9 cellular contexts compared by ENCODE assay signal in the genomic region with DNA sequence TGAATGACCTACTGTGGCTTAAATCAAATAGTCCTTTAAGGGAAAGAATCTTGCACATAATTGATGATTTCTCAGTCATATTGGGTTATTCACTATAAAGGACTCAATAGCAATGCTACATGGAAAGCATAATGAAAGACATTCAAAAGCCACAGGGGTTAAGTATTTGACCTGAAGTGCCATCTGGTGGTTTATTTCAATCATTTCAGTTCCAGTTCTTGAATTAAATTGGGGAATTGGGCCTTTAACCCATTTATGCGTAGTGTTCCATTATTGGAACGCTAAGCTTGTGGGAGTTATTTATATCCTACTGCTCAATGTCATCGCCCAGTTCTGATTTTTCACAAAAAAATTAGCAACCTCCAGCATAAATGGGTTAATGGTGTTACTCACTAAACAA. TPM values are rescaled to one million over a fixed set of nuclear protein-coding genes. Genes with fewer than 3 reads are reported as not detected.
DNase-seq lines count a peak whose midpoint lies in the region; ATAC-seq, FAIRE-seq and TF ChIP-seq lines count a peak whose summit lies in the region.
"Had no signal": no experiment of that assay in that cellular context is flagged by ENCODE, and none has a peak within 500 bp of the region (broad histone marks: within the 10 kb centered on the region; RNA-seq: fewer than 3 reads in every experiment).

No MANE protein-coding gene starts in this region.

- FAIRE-seq in A549 (lab: Jason Lieb, UNC) = no peak

- no peaks in the 10 kb centered on the region for H3K9me3 Mint-ChIP-seq in activated T-cell treated with anti-CD3 and anti-CD28 coated beads, Interleukin-2, amount 50 U/mL, for 24 hours

- H3K4me3 ChIP-seq in A549 = no peak overlapping the region
- no peak overlapping the region for H3K4me3 ChIP-seq in OCI-LY1 (ENCODE audit: low read depth, low read length, poor library complexity, severe bottlenecking)
- no peak overlapping the region for H3K4me3 ChIP-seq in fibroblast of the aortic adventitia (ENCODE audit: low read depth, low read length)

- DNase-seq in A549 (ENCODE audit: low read depth in 1 of 2, low spot score in 1 of 2) (peak; percentile 10 to 49), fibroblast of the aortic adventitia (ENCODE audit: low read depth) (peak; percentile 33), cerebellar cortex (ENCODE audit: low spot score) (no peak), ureter (ENCODE audit: low spot score) (no peak)
- no peak for DNase-seq in activated T-cell treated with anti-CD3 and anti-CD28 coated beads, Interleukin-2, amount 50 U/mL, for 24 hours

- no peaks in the 10 kb centered on the region for H3K9me2 ChIP-seq in OCI-LY1 (ENCODE audit: low read depth, low read length)

- H3K4me2 ChIP-seq in A549 = no peak overlapping the region
- H3K4me2 ChIP-seq in OCI-LY1 (ENCODE audit: low read length) = no peak overlapping the region

- H3K27me3 ChIP-seq in OCI-LY1 (ENCODE audit: insufficient read depth, low read length) = no peaks in the 10 kb centered on the region

- no peaks in the 10 kb centered on the region for H3K36me3 ChIP-seq in OCI-LY1 (ENCODE audit: insufficient read depth, low read length)

- peak; percentile 50 to 54 for TF ChIP-seq RAD21 in A549 (conservative IDR thresholded peaks at IDR 0.05 in 1 of 2, IDR thresholded peaks at IDR 0.05 in 1 of 2)

- TF ChIP-seq CTCF in A549 (IDR thresholded peaks at IDR 0.05) (peak; percentile 43), GM12874 (IDR thresholded peaks at IDR 0.05; ENCODE audit: insufficient read depth, low read depth, low read length) (0 out of 2 replicates have a peak, but pooled peaks have one; percentile 9), OCI-LY1 (IDR thresholded peaks at IDR 0.05; ENCODE audit: low read length) (peak; percentile 36; the same call in 1 of the 2 replicates), fibroblast of the aortic adventitia (IDR thresholded peaks at IDR 0.05; ENCODE audit: insufficient read depth, low read length) (no peak)

- H3K36me3 Mint-ChIP-seq in activated T-cell treated with anti-CD3 and anti-CD28 coated beads, Interleukin-2, amount 50 U/mL, for 24 hours (ENCODE audit: low read depth) = no peaks in the 10 kb centered on the region
- H3K36me3 Mint-ChIP-seq: activated naive CD8-positive, alpha-beta T cell had no signal

- no peak overlapping the region for H3K27ac ChIP-seq in A549
- no peak overlapping the region for H3K27ac ChIP-seq in OCI-LY1 (ENCODE audit: low read depth, low read length, poor library complexity, severe bottlenecking)

- H3K4me1 Mint-ChIP-seq in activated T-cell treated with anti-CD3 and anti-CD28 coated beads, Interleukin-2, amount 50 U/mL, for 24 hours (ENCODE audit: low read depth) = peaks cover 2% of the 10 kb centered on the region

- H3K4me1 ChIP-seq in A549 (no peaks in the 10 kb centered on the region), OCI-LY1 (ENCODE audit: insufficient read depth, low read length, severe bottlenecking) (no peaks in the 10 kb centered on the region)

- no peak for TF ChIP-seq EP300 in A549 (IDR thresholded peaks at IDR 0.05)

- no peaks in the 10 kb centered on the region for H3F3A ChIP-seq in OCI-LY1 (ENCODE audit: insufficient read depth, low read length)

- H4K20me1 ChIP-seq in OCI-LY1 (ENCODE audit: insufficient read depth, low read length) = no peaks in the 10 kb centered on the region

- H2AFZ ChIP-seq in OCI-LY1 (ENCODE audit: low read length) = no peak overlapping the region

- H3K79me2 ChIP-seq in OCI-LY1 (ENCODE audit: insufficient read depth, low read length) = no peaks in the 10 kb centered on the region

- no peaks in the 10 kb centered on the region for H3K27me3 Mint-ChIP-seq in activated T-cell treated with anti-CD3 and anti-CD28 coated beads, Interleukin-2, amount 50 U/mL, for 24 hours
- H3K27me3 Mint-ChIP-seq: activated naive CD8-positive, alpha-beta T cell had no signal

- H3K9ac ChIP-seq in OCI-LY1 (ENCODE audit: low read length) = no peak overlapping the region

- WGBS in A549 (ENCODE audit: missing lambda C conversion rate) = 36% methylated on average over 3 of the region's 3 CpGs

- CTCF ChIA-PET in A549 (lab: Yijun Ruan, JAX) = interaction anchor here (0.8 to 1.9 kb wide), 12 partner anchors 9 to 184 kb away, joined by 3 to 6 read pairs (median 3); a partner anchor contains a TSS

- ATAC-seq in A549 (peak in 1 of 2 experiments; percentile 52; a peak in 2 of 6 replicates), HG03097 (IDR thresholded peaks at IDR 0.05; ENCODE audit: low FRiP score, unreplicated experiment) (no peak)

- H3K27ac Mint-ChIP-seq in activated T-cell treated with anti-CD3 and anti-CD28 coated beads, Interleukin-2, amount 50 U/mL, for 24 hours = no peak overlapping the region
- H3K27ac Mint-ChIP-seq: activated naive CD8-positive, alpha-beta T cell had no signal

- POLR2A ChIA-PET in A549 (lab: Yijun Ruan, JAX) = no interaction called here

- no peak for TF ChIP-seq POLR2A in A549 (IDR thresholded peaks at IDR 0.05; ENCODE audit: low read length)

- no peak overlapping the region for H3K4me3 Mint-ChIP-seq in activated T-cell treated with anti-CD3 and anti-CD28 coated beads, Interleukin-2, amount 50 U/mL, for 24 hours
- H3K4me3 Mint-ChIP-seq: activated naive CD8-positive, alpha-beta T cell had no signal

- no peaks in the 10 kb centered on the region for H3K9me3 ChIP-seq in A549
- H3K9me3 ChIP-seq in OCI-LY1 (ENCODE audit: low read length) = no peaks in the 10 kb centered on the region

TF ChIP-seq in A549, 52 proteins besides CTCF, POLR2A, EP300 and RAD21:
- TF ChIP-seq SMC3 (IDR thresholded peaks at IDR 0.05) (peak; percentile 55), JUNB (IDR thresholded peaks at IDR 0.05) (no peak)

RNA-seq across cellular contexts. Expression of a gene that starts 41.3 kb away (rescaled TPM):
- polyA plus RNA-seq in A549 (2011; rRNA removed) (not detected in 2 replicates), A549 (2017; fragmentation: RNase III; extraction: RNeasy Plus Mini Kit Qiagen cat#74134 plus additional on column Dnase treatment) (not detected in 3 replicates)
- not detected in 2 replicates for polyA plus RNA-seq in A549 (2012; cell fraction: cytosol; rRNA removed)
- polyA plus RNA-seq in A549 (2012; cell fraction: nucleus; rRNA removed) = not detected in 2 replicates
- polyA minus RNA-seq in A549 (2011; rRNA and poly(A)+ RNA removed) = not detected in 2 replicates
- total RNA-seq in fibroblast of the aortic adventitia (ENCODE audit: low replicate concordance) (not detected in 2 replicates), ureter (not detected)

Comparison
In these comparisons a context has a peak if more than half of its experiments do, and no peak if none do; other contexts are left out.
1. DNase-seq: peak in A549 (2 of 2) and fibroblast of the aortic adventitia (single experiment); none in cerebellar cortex (single experiment), activated T-cell treated with anti-CD3 and anti-CD28 coated beads, Interleukin-2, amount 50 U/mL, for 24 hours (single experiment) and ureter (single experiment).